In genomic region chr19:55258828-55259539, GRCh38 we compare ENCODE assay signal across 8 cellular contexts. TPM values are rescaled to one million over a fixed set of nuclear protein-coding genes. Genes with fewer than 3 reads are reported as not detected.
DNase-seq lines count a peak whose midpoint lies in the region; ATAC-seq, FAIRE-seq and TF ChIP-seq lines count a peak whose summit lies in the region.

PPP6R1 (minus strand) TSS chr19:55259017; CDS start chr19:55247103, 11,914 bp downstream.

- no peaks in the 10 kb centered on the region for H3K27me3 ChIP-seq in right atrium auricular region
- no peaks in the 10 kb centered on the region for H3K27me3 ChIP-seq in psoas muscle (ENCODE audit: insufficient read depth in 3 of 3, low read length in 2 of 3)

- peak within 1 kb of the TSS; percentile 90 to 95 for H3K27ac ChIP-seq in right atrium auricular region
- H3K27ac ChIP-seq in psoas muscle: peak within 1 kb of the TSS; percentile 92

- H3K36me3 ChIP-seq in right atrium auricular region: no peaks in the 10 kb centered on the region
- H3K36me3 ChIP-seq in psoas muscle (ENCODE audit: insufficient read depth in 1 of 2, low read depth in 1 of 2): peaks cover 0 to 7% of the 10 kb centered on the region in 2 donors

- peak within 1 kb of the TSS; percentile 82 to 97 for H3K4me3 ChIP-seq in right atrium auricular region
- peak within 1 kb of the TSS; percentile 92 for H3K4me3 ChIP-seq in psoas muscle

- 0% methylated on average over 61 to 76 of the region's 76 CpGs for WGBS in psoas muscle, 3 donors

- peak; percentile 91 for FAIRE-seq in urothelium cell line (lab: Jason Lieb, UNC)

- ATAC-seq in GM18499 (IDR thresholded peaks at IDR 0.05; ENCODE audit: insufficient read depth, unreplicated experiment): peak; percentile 63
- peak; percentile 56 for ATAC-seq in HG02943 (IDR thresholded peaks at IDR 0.05; ENCODE audit: low read depth, unreplicated experiment)
- peak; percentile 95 to 96 (median 96) for ATAC-seq in psoas muscle

- peaks cover 3 to 49% of the 10 kb centered on the region in 2 donors for H3K4me1 ChIP-seq in right atrium auricular region
- H3K4me1 ChIP-seq in psoas muscle: peaks cover 45% of the 10 kb centered on the region

- TF ChIP-seq CTCF in right atrium auricular region (IDR thresholded peaks at IDR 0.05): no peak
- no peak for TF ChIP-seq CTCF in psoas muscle (IDR thresholded peaks at IDR 0.05)

- H3K9me3 ChIP-seq in right atrium auricular region (no peaks in the 10 kb centered on the region), psoas muscle (no peaks in the 10 kb centered on the region)

- intact Hi-C loops in T-helper 2 cell treated with Interferon-gamma antibody and Interleukin-4, amounts not matched to agents 100 ng/mL and 5 ng/mL, for 36 hours (cut with micrococcal nuclease): loop anchor here (1.0 to 10.0 kb wide), 13 partner anchors 21 to 863 kb away; partner anchors contain the start of genes FIZ1, HSPBP1, KMT5C and LENG9
- intact Hi-C loops in psoas muscle (cut with DNase I): no loop called here

- DNase-seq in NCI-H187 treated with DMSO at 0.1 percent for 48 hours (lab: John Stamatoyannopoulos, UW): peak; percentile 98
- peak; percentile 85 to 99 (median 97) for DNase-seq in anterior cingulate cortex (lab: John Stamatoyannopoulos, UW)
- peak; percentile 98 for DNase-seq in right atrium auricular region (ENCODE audit: low spot score)
- peak; percentile 98 to 99 for DNase-seq in psoas muscle
- DNase-seq in urothelium cell line (ENCODE audit: low spot score): peak; percentile 99

RNA-seq across cellular contexts. Expression of gene PPP6R1, which starts in this region (rescaled TPM):
- total RNA-seq in T-helper 2 cell treated with Interferon-gamma antibody and Interleukin-4, amounts not matched to agents 100 ng/mL and 5 ng/mL, for 36 hours: 218 and 224 TPM in 2 replicates
- total RNA-seq in right atrium auricular region (10 to 100 TPM; 28.7 to 35.5 TPM), psoas muscle (10 to 100 TPM; 38.1 to 51.8 (median 43.9) TPM)
- 10 to 100 TPM; 27.9 to 72.3 (median 50.0) TPM for polyA plus RNA-seq in psoas muscle

Comparison
In these comparisons a context has a peak if more than half of its experiments do, and no peak if none do; other contexts are left out.
1. Peak in every context shown above with its lines: DNase-seq, ATAC-seq, H3K4me3 ChIP-seq and H3K27ac ChIP-seq.